Comparison of ENCODE assay signal across 2 cellular contexts in the genomic region with DNA sequence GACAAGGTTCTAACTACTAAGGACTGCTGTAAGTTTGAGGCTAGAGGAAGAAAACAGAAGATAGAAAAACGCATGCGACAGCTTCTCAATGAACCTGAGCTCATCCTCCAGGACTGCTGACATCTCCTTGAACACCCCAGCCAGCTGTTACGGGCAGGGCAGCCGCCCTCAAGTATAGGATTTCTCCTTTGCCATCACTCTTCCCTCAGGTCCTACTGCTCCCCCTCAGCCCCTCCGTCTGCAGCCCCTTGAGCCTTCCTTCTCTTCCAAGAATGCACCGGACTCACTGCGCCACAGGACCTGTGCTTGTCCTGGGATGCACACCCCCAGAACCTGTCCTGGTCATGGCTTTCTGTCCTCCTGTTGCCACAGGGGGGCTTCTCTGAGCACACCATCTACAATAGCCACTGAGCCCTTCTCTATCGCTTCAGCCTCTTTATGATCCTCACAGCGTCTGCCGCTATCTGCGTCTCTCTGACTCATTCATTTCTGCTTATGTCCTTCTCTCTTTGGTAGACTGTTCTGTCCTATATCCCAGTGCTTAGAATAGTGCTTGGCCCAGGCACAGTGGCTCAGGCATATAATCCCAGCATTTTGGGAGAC.
TF ChIP-seq lines count a peak whose summit lies in the region.

No MANE protein-coding gene starts in this region.

TF ChIP-seq in HCT116, 20 proteins besides CTCF, POLR2A, EP300 and RAD21:
- TF ChIP-seq SRF (IDR thresholded peaks at IDR 0.05; ENCODE audit: low read depth) (no peak), ZNF274 (IDR thresholded peaks at IDR 0.05; ENCODE audit: low read depth, low read length) (no peak), FOSL1 (IDR thresholded peaks at IDR 0.05; ENCODE audit: low read depth) (no peak), CBX3 (IDR thresholded peaks at IDR 0.05; ENCODE audit: low read depth) (no peak), EGR1 (IDR thresholded peaks at IDR 0.05; ENCODE audit: low read depth) (no peak), CEBPB (IDR thresholded peaks at IDR 0.05; ENCODE audit: low read depth) (no peak), SIN3A (IDR thresholded peaks at IDR 0.05; ENCODE audit: low read depth) (no peak), SP1 (IDR thresholded peaks at IDR 0.05; ENCODE audit: low read depth) (no peak)
- TF ChIP-seq, protein P1, sequence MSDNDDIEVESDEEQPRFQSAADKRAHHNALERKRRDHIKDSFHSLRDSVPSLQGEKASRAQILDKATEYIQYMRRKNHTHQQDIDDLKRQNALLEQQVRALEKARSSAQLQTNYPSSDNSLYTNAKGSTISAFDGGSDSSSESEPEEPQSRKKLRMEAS (IDR thresholded peaks at IDR 0.05), result no peak
- TF ChIP-seq, protein P2, sequence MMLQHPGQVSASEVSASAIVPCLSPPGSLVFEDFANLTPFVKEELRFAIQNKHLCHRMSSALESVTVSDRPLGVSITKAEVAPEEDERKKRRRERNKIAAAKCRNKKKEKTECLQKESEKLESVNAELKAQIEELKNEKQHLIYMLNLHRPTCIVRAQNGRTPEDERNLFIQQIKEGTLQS (IDR thresholded peaks at IDR 0.05), result no peak
- TF ChIP-seq, protein P3, sequence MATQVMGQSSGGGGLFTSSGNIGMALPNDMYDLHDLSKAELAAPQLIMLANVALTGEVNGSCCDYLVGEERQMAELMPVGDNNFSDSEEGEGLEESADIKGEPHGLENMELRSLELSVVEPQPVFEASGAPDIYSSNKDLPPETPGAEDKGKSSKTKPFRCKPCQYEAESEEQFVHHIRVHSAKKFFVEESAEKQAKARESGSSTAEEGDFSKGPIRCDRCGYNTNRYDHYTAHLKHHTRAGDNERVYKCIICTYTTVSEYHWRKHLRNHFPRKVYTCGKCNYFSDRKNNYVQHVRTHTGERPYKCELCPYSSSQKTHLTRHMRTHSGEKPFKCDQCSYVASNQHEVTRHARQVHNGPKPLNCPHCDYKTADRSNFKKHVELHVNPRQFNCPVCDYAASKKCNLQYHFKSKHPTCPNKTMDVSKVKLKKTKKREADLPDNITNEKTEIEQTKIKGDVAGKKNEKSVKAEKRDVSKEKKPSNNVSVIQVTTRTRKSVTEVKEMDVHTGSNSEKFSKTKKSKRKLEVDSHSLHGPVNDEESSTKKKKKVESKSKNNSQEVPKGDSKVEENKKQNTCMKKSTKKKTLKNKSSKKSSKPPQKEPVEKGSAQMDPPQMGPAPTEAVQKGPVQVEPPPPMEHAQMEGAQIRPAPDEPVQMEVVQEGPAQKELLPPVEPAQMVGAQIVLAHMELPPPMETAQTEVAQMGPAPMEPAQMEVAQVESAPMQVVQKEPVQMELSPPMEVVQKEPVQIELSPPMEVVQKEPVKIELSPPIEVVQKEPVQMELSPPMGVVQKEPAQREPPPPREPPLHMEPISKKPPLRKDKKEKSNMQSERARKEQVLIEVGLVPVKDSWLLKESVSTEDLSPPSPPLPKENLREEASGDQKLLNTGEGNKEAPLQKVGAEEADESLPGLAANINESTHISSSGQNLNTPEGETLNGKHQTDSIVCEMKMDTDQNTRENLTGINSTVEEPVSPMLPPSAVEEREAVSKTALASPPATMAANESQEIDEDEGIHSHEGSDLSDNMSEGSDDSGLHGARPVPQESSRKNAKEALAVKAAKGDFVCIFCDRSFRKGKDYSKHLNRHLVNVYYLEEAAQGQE (IDR thresholded peaks at IDR 0.05; ENCODE audit: low read depth), result no peak

TF ChIP-seq in H1, 55 proteins besides CTCF, POLR2A, EP300 and RAD21:
- TF ChIP-seq CHD2 (IDR thresholded peaks at IDR 0.05; ENCODE audit: low read length), result no peak
- TF ChIP-seq SIX5 (IDR thresholded peaks at IDR 0.05; ENCODE audit: low read depth, low read length), result no peak
- no peak for TF ChIP-seq GABPA (IDR thresholded peaks at IDR 0.05; ENCODE audit: borderline replicate concordance, insufficient read depth, low read length)
- no peak for TF ChIP-seq MAFK (IDR thresholded peaks at IDR 0.05; ENCODE audit: low read depth, low read length)
- TF ChIP-seq, protein P4, sequence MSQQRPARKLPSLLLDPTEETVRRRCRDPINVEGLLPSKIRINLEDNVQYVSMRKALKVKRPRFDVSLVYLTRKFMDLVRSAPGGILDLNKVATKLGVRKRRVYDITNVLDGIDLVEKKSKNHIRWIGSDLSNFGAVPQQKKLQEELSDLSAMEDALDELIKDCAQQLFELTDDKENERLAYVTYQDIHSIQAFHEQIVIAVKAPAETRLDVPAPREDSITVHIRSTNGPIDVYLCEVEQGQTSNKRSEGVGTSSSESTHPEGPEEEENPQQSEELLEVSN (IDR thresholded peaks at IDR 0.05), result no peak
- TF ChIP-seq KDM4A (IDR thresholded peaks at IDR 0.05; ENCODE audit: low read depth, low read length, severe bottlenecking), result no peak
- no peak for TF ChIP-seq TEAD4 (IDR thresholded peaks at IDR 0.05; ENCODE audit: low read depth, low read length)
- no peak for TF ChIP-seq TAF7 (optimal IDR thresholded peaks at IDR 0.05; ENCODE audit: borderline replicate concordance, low read depth, low read length)
- TF ChIP-seq, protein P5, sequence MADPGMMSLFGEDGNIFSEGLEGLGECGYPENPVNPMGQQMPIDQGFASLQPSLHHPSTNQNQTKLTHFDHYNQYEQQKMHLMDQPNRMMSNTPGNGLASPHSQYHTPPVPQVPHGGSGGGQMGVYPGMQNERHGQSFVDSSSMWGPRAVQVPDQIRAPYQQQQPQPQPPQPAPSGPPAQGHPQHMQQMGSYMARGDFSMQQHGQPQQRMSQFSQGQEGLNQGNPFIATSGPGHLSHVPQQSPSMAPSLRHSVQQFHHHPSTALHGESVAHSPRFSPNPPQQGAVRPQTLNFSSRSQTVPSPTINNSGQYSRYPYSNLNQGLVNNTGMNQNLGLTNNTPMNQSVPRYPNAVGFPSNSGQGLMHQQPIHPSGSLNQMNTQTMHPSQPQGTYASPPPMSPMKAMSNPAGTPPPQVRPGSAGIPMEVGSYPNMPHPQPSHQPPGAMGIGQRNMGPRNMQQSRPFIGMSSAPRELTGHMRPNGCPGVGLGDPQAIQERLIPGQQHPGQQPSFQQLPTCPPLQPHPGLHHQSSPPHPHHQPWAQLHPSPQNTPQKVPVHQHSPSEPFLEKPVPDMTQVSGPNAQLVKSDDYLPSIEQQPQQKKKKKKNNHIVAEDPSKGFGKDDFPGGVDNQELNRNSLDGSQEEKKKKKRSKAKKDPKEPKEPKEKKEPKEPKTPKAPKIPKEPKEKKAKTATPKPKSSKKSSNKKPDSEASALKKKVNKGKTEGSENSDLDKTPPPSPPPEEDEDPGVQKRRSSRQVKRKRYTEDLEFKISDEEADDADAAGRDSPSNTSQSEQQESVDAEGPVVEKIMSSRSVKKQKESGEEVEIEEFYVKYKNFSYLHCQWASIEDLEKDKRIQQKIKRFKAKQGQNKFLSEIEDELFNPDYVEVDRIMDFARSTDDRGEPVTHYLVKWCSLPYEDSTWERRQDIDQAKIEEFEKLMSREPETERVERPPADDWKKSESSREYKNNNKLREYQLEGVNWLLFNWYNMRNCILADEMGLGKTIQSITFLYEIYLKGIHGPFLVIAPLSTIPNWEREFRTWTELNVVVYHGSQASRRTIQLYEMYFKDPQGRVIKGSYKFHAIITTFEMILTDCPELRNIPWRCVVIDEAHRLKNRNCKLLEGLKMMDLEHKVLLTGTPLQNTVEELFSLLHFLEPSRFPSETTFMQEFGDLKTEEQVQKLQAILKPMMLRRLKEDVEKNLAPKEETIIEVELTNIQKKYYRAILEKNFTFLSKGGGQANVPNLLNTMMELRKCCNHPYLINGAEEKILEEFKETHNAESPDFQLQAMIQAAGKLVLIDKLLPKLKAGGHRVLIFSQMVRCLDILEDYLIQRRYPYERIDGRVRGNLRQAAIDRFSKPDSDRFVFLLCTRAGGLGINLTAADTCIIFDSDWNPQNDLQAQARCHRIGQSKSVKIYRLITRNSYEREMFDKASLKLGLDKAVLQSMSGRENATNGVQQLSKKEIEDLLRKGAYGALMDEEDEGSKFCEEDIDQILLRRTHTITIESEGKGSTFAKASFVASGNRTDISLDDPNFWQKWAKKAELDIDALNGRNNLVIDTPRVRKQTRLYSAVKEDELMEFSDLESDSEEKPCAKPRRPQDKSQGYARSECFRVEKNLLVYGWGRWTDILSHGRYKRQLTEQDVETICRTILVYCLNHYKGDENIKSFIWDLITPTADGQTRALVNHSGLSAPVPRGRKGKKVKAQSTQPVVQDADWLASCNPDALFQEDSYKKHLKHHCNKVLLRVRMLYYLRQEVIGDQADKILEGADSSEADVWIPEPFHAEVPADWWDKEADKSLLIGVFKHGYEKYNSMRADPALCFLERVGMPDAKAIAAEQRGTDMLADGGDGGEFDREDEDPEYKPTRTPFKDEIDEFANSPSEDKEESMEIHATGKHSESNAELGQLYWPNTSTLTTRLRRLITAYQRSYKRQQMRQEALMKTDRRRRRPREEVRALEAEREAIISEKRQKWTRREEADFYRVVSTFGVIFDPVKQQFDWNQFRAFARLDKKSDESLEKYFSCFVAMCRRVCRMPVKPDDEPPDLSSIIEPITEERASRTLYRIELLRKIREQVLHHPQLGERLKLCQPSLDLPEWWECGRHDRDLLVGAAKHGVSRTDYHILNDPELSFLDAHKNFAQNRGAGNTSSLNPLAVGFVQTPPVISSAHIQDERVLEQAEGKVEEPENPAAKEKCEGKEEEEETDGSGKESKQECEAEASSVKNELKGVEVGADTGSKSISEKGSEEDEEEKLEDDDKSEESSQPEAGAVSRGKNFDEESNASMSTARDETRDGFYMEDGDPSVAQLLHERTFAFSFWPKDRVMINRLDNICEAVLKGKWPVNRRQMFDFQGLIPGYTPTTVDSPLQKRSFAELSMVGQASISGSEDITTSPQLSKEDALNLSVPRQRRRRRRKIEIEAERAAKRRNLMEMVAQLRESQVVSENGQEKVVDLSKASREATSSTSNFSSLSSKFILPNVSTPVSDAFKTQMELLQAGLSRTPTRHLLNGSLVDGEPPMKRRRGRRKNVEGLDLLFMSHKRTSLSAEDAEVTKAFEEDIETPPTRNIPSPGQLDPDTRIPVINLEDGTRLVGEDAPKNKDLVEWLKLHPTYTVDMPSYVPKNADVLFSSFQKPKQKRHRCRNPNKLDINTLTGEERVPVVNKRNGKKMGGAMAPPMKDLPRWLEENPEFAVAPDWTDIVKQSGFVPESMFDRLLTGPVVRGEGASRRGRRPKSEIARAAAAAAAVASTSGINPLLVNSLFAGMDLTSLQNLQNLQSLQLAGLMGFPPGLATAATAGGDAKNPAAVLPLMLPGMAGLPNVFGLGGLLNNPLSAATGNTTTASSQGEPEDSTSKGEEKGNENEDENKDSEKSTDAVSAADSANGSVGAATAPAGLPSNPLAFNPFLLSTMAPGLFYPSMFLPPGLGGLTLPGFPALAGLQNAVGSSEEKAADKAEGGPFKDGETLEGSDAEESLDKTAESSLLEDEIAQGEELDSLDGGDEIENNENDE (IDR thresholded peaks at IDR 0.05; ENCODE audit: insufficient replicate concordance, low read length), result no peak
- TF ChIP-seq CEBPB (IDR thresholded peaks at IDR 0.05; ENCODE audit: low read depth, low read length), result no peak
- no peak for TF ChIP-seq NRF1 (IDR thresholded peaks at IDR 0.05; ENCODE audit: low read depth, low read length)
- no peak for TF ChIP-seq TAF1 (IDR thresholded peaks at IDR 0.05; ENCODE audit: low read depth, low read length)
- TF ChIP-seq CBX8 (IDR thresholded peaks at IDR 0.05; ENCODE audit: borderline replicate concordance, low read depth, low read length), result no peak
- no peak for TF ChIP-seq GTF2F1 (IDR thresholded peaks at IDR 0.05; ENCODE audit: borderline replicate concordance, low read depth, low read length)
- no peak for TF ChIP-seq JUND (IDR thresholded peaks at IDR 0.05; ENCODE audit: low read length)
- TF ChIP-seq KDM1A (IDR thresholded peaks at IDR 0.05; ENCODE audit: borderline replicate concordance, low read length), result no peak
- no peak for TF ChIP-seq EGR1 (IDR thresholded peaks at IDR 0.05; ENCODE audit: borderline replicate concordance, low read depth, low read length)
- TF ChIP-seq SP1 (IDR thresholded peaks at IDR 0.05; ENCODE audit: low read depth, low read length), result no peak
TF ChIP-seq in H1: peak in this region for 0.
